In the genomic region with DNA sequence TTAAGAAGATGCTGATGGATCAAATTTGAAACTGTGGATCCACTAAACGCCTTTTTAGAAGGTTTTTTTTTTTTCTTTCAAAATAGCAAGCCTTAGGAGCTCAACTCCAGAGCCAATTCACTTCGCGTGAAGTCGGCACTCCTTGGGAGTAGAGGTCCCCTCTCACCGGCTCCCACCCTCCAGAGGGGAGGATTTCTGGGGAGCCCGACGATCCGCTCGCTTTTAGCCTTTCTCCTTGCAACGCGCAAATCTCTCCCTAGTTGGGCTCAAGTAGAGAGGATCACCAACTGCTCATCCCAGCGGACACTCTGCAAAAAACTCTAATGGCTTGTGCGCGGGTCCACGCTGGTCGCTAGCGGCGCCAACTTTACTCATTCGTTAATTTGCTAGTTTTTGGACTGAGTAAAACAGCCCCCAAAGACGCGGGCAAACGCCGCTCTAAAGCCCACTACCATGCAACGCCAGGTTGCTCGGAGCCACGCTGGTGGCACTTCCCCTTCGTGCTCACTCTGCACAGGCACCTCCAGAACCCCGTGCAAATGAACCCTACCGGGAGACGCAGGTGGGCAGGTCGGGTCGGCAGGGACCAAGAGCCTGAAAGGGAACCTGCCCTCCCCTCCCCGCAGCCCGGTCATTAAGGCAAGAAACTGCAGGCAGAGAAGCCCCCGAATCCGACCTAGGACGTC, we compare ENCODE assay signal across 10 cellular contexts. TPM values are rescaled to one million over a fixed set of nuclear protein-coding genes. Genes with fewer than 3 reads are reported as not detected.
DNase-seq lines count a peak whose midpoint lies in the region; ATAC-seq, FAIRE-seq and TF ChIP-seq lines count a peak whose summit lies in the region.
"Had no signal": no experiment of that assay in that cellular context is flagged by ENCODE, and none has a peak within 500 bp of the region (broad histone marks: within the 10 kb centered on the region; RNA-seq: fewer than 3 reads in every experiment).

No MANE protein-coding gene starts in this region.

- no peak for TF ChIP-seq EP300 in A549 (IDR thresholded peaks at IDR 0.05)

- H3K9me3 Mint-ChIP-seq in nephron = no peaks in the 10 kb centered on the region
- H3K9me3 Mint-ChIP-seq: activated T-helper 2 cell treated with anti-CD3 and anti-CD28 coated beads, Interferon-gamma antibody, Interleukin-2, Interleukin-4, amounts not matched to agents 10 μg/mL and 5 μg/mL and 100 μg/mL, durations not matched to agents 14 hours and 24 hours and 36 hours had no signal

- peak overlapping the region; percentile 57 for H3K4me3 ChIP-seq in A549
- H3K4me3 ChIP-seq in HUES48 (ENCODE audit: low read depth, low read length) = peak overlapping the region; percentile 84
- H3K4me3 ChIP-seq in dorsolateral prefrontal cortex = peak overlapping the region; percentile 46 to 84 (median 70)

- H3K27ac Mint-ChIP-seq in nephron = no peak overlapping the region
- H3K27ac Mint-ChIP-seq: activated T-helper 2 cell treated with anti-CD3 and anti-CD28 coated beads, Interferon-gamma antibody, Interleukin-2, Interleukin-4, amounts not matched to agents 10 μg/mL and 5 μg/mL and 100 μg/mL, durations not matched to agents 14 hours and 24 hours and 36 hours had no signal

- H3K9me3 ChIP-seq in A549 = no peaks in the 10 kb centered on the region
- H3K9me3 ChIP-seq in HUES48 (ENCODE audit: control insufficient read depth, insufficient read depth, low read length) = no peaks in the 10 kb centered on the region

- H3K4me1 ChIP-seq in A549 (0 out of 3 replicates have a peak, but pooled peaks cover 10% of the 10 kb centered on the region), HUES48 (ENCODE audit: control insufficient read depth, insufficient read depth, low read length) (peaks cover 17% of the 10 kb centered on the region)

- TF ChIP-seq RAD21 in A549 (conservative IDR thresholded peaks at IDR 0.05 in 1 of 2, IDR thresholded peaks at IDR 0.05 in 1 of 2) = no peak

- 67% methylated on average over 28 of the region's 37 CpGs for WGBS in A549 (ENCODE audit: missing lambda C conversion rate)

- no peaks in the 10 kb centered on the region for H3K36me3 ChIP-seq in HUES48 (ENCODE audit: control insufficient read depth, insufficient read depth, low read length)

- H3K27me3 ChIP-seq in HUES48 (ENCODE audit: control insufficient read depth, insufficient read depth, low read length) (peaks cover 42% of the 10 kb centered on the region), dorsolateral prefrontal cortex (peaks cover 0 to 20% (median 4%) of the 10 kb centered on the region in 45 donors)

- TF ChIP-seq CTCF in A549 (IDR thresholded peaks at IDR 0.05) (no peak), dorsolateral prefrontal cortex (IDR thresholded peaks at IDR 0.05 in 54 of 56, conservative IDR thresholded peaks at IDR 0.05 in 2 of 56; ENCODE audit: low read depth in 1 of 56, partially characterized antibody in 56 of 56) (no peak), nephron (IDR thresholded peaks at IDR 0.05; ENCODE audit: unreplicated experiment in 3 of 3) (no peak)

- peak overlapping the region; percentile 79 to 84 (median 83) for H3K4me3 Mint-ChIP-seq in nephron

- ATAC-seq in A549 (peak; percentile 5 to 24; a peak in 4 of 6 replicates), GM21367 (IDR thresholded peaks at IDR 0.05; ENCODE audit: unreplicated experiment) (no peak), GM18867 (IDR thresholded peaks at IDR 0.05; ENCODE audit: unreplicated experiment) (no peak)
- no peak for ATAC-seq in activated CD4-positive, CD25-positive, alpha-beta regulatory T cell treated with anti-CD3 and anti-CD28 coated beads, Interleukin-2, amount 50 U/mL, for 24 hours

- H3K27ac ChIP-seq in A549 (peak overlapping the region; percentile 75 to 90), HUES48 (ENCODE audit: low read depth, low read length) (no peak overlapping the region), dorsolateral prefrontal cortex (peak overlapping the region in 32 of 59 donors; percentile 4 to 79 (median 51))

- intact Hi-C loops in dorsolateral prefrontal cortex (cut with DNase I) = loop anchor here in 1 of 2 donors (5.0 kb wide), 1 partner anchor 149 kb away; no protein-coding TSS in a partner anchor

- H3K36me3 Mint-ChIP-seq in nephron (ENCODE audit: low read depth) = no peaks in the 10 kb centered on the region

- DNase-seq in A549 (ENCODE audit: low read depth in 1 of 2, low spot score in 1 of 2) (peak in 1 of 2 experiments; percentile 23), dorsolateral prefrontal cortex (peak in 3 of 10 donors; percentile 8 to 27 (median 20)), NCI-H1105 (lab: John Stamatoyannopoulos, UW) (no peak)

- CTCF ChIA-PET in A549 (lab: Yijun Ruan, JAX) = interaction anchor here (1.2 kb wide), 1 partner anchor 17 kb away, joined by 3 read pairs; no protein-coding TSS in a partner anchor

- H3K4me2 ChIP-seq in A549 = peak overlapping the region; percentile 93

- POLR2A ChIA-PET in A549 (lab: Yijun Ruan, JAX) = interaction anchor here (0.9 kb wide), 1 partner anchor 118 kb away, joined by 3 read pairs; no protein-coding TSS in a partner anchor

- peaks cover 7% of the 10 kb centered on the region for H3K4me1 Mint-ChIP-seq in nephron

- FAIRE-seq in A549 (lab: Jason Lieb, UNC) = no peak
- FAIRE-seq: RCC 7860 had no signal

- TF ChIP-seq POLR2A in A549 (IDR thresholded peaks at IDR 0.05; ENCODE audit: low read length) = no peak

- peaks cover 84% of the 10 kb centered on the region for H3K27me3 Mint-ChIP-seq in nephron (ENCODE audit: low read depth)

- H3K9ac ChIP-seq in HUES48 (ENCODE audit: low read depth, low read length) = 0 out of 2 replicates have a peak overlapping the region, but pooled peaks have one; percentile 47

TF ChIP-seq in A549, 52 proteins besides CTCF, POLR2A, EP300 and RAD21:
- TF ChIP-seq ZNF302 (CRISPR knock-in tag; IDR thresholded peaks at IDR 0.05) (no peak), RNF2 (IDR thresholded peaks at IDR 0.05; ENCODE audit: borderline replicate concordance, low read depth) (0 out of 2 replicates have a peak, but pooled peaks have one; percentile 37)

RNA-seq across cellular contexts. Expression of gene PLD5, which starts 1.1 kb away (rescaled TPM):
- polyA plus RNA-seq in A549 (2011; rRNA removed) = 1.7 and 2.4 TPM in 2 replicates
- 0.32 and 0.36 TPM in 2 replicates for polyA plus RNA-seq in A549 (2012; cell fraction: cytosol; rRNA removed)
- polyA plus RNA-seq in A549 (2012; cell fraction: nucleus; rRNA removed) = 0.33 and 0.58 TPM in 2 replicates
- 1.5 to 1.6 TPM (median 1.5 TPM) in 3 replicates for polyA plus RNA-seq in A549 (2017; fragmentation: RNase III; extraction: RNeasy Plus Mini Kit Qiagen cat#74134 plus additional on column Dnase treatment)
- polyA minus RNA-seq in A549 (2011; rRNA and poly(A)+ RNA removed) = 1.4 and 2.1 TPM in 2 replicates
- total RNA-seq in dorsolateral prefrontal cortex = 10 to 100 TPM in 59 of 120 experiments, 1 to 10 TPM in 61; 4.3 to 19.9 (median 10.0) TPM
- total RNA-seq: activated T-helper 2 cell treated with anti-CD3 and anti-CD28 coated beads, Interferon-gamma antibody, Interleukin-2, Interleukin-4, amounts not matched to agents 10 μg/mL and 5 μg/mL and 100 μg/mL, durations not matched to agents 14 hours and 24 hours and 36 hours had no signal

Comparison
In these comparisons a context has a peak if more than half of its experiments do, and no peak if none do; other contexts are left out.
1. ATAC-seq: peak in A549 (2 of 2); none in GM21367 (single experiment), activated CD4-positive, CD25-positive, alpha-beta regulatory T cell treated with anti-CD3 and anti-CD28 coated beads, Interleukin-2, amount 50 U/mL, for 24 hours (0 of 2) and GM18867 (single experiment).
2. Peak in every context shown above with its lines, with median percentiles within 50 percentile points of each other: H3K4me3 ChIP-seq.